35 cellular contexts compared by ENCODE assay signal in the genomic region with DNA sequence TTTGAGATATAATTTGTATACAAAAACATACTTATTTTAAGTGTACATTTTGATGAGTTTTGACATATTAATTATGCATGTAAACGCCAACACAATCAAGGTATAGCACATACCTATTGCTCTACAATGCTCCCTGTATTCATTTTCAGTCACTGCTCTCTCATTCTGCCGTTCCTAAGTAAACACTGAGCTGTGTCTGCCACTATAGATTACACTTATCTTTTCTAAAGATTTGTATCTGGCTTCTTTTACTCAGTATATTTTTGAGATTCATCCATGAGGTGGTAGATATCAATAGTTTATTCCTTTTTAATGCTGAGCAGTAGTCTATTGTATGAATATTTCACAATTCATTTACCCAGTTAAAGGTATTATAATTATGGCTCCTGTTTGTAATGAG.
"Had no signal": no experiment of that assay in that cellular context is flagged by ENCODE, and none has a peak within 500 bp of the region (broad histone marks: within the 10 kb centered on the region; RNA-seq: fewer than 3 reads in every experiment).

No MANE protein-coding gene starts in this region.

- H3K9me3 ChIP-seq: MG63 had no signal

- H3K4me3 ChIP-seq: MG63 had no signal

- H3K27me3 ChIP-seq: MG63 had no signal

- DNase-seq: Karpas-422, Kasumi-1, MG63, MM.1S, MV-4-11, NCI-H1048, NCI-H1092, NCI-H1092 treated with DMSO at 0.1 percent for 48 hours, NCI-H1105, NCI-H1105 treated with DMSO at 0.1 percent for 48 hours, NCI-H1417, NCI-H1417 treated with DMSO at 0.1 percent for 48 hours, NCI-H1436, NCI-H1436 treated with DMSO at 0.1 percent for 48 hours, NCI-H146, NCI-H1694, NCI-H1694 treated with DMSO at 0.1 percent for 48 hours, NCI-H187, NCI-H187 treated with DMSO at 0.1 percent for 48 hours, NCI-H1930, NCI-H2029, NCI-H2029 treated with DMSO at 0.1 percent for 48 hours, NCI-H2081, NCI-H2081 treated with DMSO at 0.1 percent for 48 hours, NCI-H2107, NCI-H2171, NCI-H2171 treated with DMSO at 0.1 percent for 48 hours, NCI-H2227 treated with DMSO at 0.1 percent for 48 hours, NCI-H226, NCI-H345, NCI-H446, NCI-H446 treated with DMSO at 0.1 percent for 48 hours, NCI-H510A, NCI-H510A treated with DMSO at 0.1 percent for 48 hours, NCI-H524 had no signal
